In genomic region chr5:76735762-76736545, GRCh38 we compare ENCODE assay signal across 22 cellular contexts. TPM values are rescaled to one million over a fixed set of nuclear protein-coding genes. Genes with fewer than 3 reads are reported as not detected.
A peak's percentile ranks its signal among the peaks of the same experiment; 100 is the strongest.
DNase-seq lines count a peak whose midpoint lies in the region; ATAC-seq and TF ChIP-seq lines count a peak whose summit lies in the region.
"Had no signal": no experiment of that assay in that cellular context is flagged by ENCODE, and none has a peak within 500 bp of the region (broad histone marks: within the 10 kb centered on the region; RNA-seq: fewer than 3 reads in every experiment).

No MANE protein-coding gene starts in this region.

- H3K9me2 ChIP-seq in SK-N-SH (no peaks in the 10 kb centered on the region), neural cell (ENCODE audit: insufficient read depth, low read length) (no peaks in the 10 kb centered on the region)

- H3K4me3 ChIP-seq in SK-N-SH (ENCODE audit: low read depth in 2 of 2, low read length in 1 of 2) (no peak overlapping the region), neural cell (ENCODE audit: low read length) (peak overlapping the region; percentile 23), esophagus squamous epithelium (no peak overlapping the region)
- H3K4me3 ChIP-seq: body of pancreas, HAP-1, lower lobe of right lung, right atrium auricular region, upper lobe of right lung had no signal

- H2AFZ ChIP-seq in SK-N-SH (ENCODE audit: low read depth) (no peak overlapping the region), neural cell (ENCODE audit: low read depth, low read length) (no peak overlapping the region)

- H3K4me1 ChIP-seq in SK-N-SH (ENCODE audit: control insufficient read depth in 1 of 2, insufficient read depth in 2 of 2, low read depth in 1 of 2, low read length in 1 of 2) (peaks cover 3 to 17% of the 10 kb centered on the region in 2 experiments), esophagus squamous epithelium (no peaks in the 10 kb centered on the region)
- H3K4me1 ChIP-seq: body of pancreas, HAP-1 had no signal

- 87% methylated on average over 4 of the region's 4 CpGs for WGBS in SK-N-SH (ENCODE audit: low lambda C conversion rate)
- WGBS in esophagus squamous epithelium, 2 donors, result 61 to 64% methylated on average over 4 of the region's 4 CpGs

- H3F3A ChIP-seq in SK-N-SH (replicated peaks; ENCODE audit: insufficient read depth) (peaks cover 27% of the 10 kb centered on the region), neural cell (ENCODE audit: insufficient read depth, low read length, poor library complexity, severe bottlenecking) (no peaks in the 10 kb centered on the region)

- ATAC-seq in SK-N-SH treated with all-trans-retinoic acid at 6 μM for 48 hours, result no peak
- ATAC-seq in central memory CD8-positive, alpha-beta T cell (replicated peaks; ENCODE audit: extremely low read depth, poor library complexity, severe bottlenecking), result no peak
- ATAC-seq: activated naive CD4-positive, alpha-beta T cell treated with anti-CD3 and anti-CD28 coated beads, Interleukin-2, amount 50 U/mL, for 72 hours; body of pancreas; lower lobe of right lung; stimulated activated naive CD8-positive, alpha-beta T cell treated with anti-CD3 and anti-CD28 coated beads, Interleukin-15, Interleukin-2, amounts not matched to agents 100 U/mL and 50 U/mL, for 24 hours; upper lobe of right lung had no signal

- CTCF ChIA-PET in SK-N-SH (lab: Yijun Ruan, JAX), result interaction anchor here (1.6 kb wide), 1 partner anchor 38 kb away, joined by 9 read pairs; no protein-coding TSS in a partner anchor

- H3K9me3 Mint-ChIP-seq in central memory CD8-positive, alpha-beta T cell, result no peaks in the 10 kb centered on the region
- H3K9me3 Mint-ChIP-seq: activated naive CD4-positive, alpha-beta T cell treated with anti-CD3 and anti-CD28 coated beads, Interleukin-2, amount 50 U/mL, for 72 hours; neural crest cell had no signal

- H4K20me1 ChIP-seq in SK-N-SH (ENCODE audit: insufficient read depth) (peaks cover 8% of the 10 kb centered on the region), neural cell (ENCODE audit: insufficient read depth) (no peaks in the 10 kb centered on the region)

- H3K4me3 Mint-ChIP-seq in central memory CD8-positive, alpha-beta T cell, result peak overlapping the region; percentile 32
- H3K4me3 Mint-ChIP-seq: activated T-cell treated with anti-CD3 and anti-CD28 coated beads, Interleukin-2, amount 50 U/mL, for 24 hours; neural crest cell had no signal

- TF ChIP-seq RAD21 in SK-N-SH (IDR thresholded peaks at IDR 0.05; ENCODE audit: low read length) (no peak), neural cell (conservative IDR thresholded peaks at IDR 0.05) (no peak)

- DNase-seq in SK-N-SH, result no peak
- peak; percentile 26 for DNase-seq in RPMI7951 (ENCODE audit: low read depth)
- DNase-seq in central memory CD8-positive, alpha-beta T cell (ENCODE audit: low spot score in 2 of 2), result no peak
- DNase-seq in esophagus squamous epithelium (lab: John Stamatoyannopoulos, UW), result no peak
- DNase-seq in nucleus accumbens (lab: John Stamatoyannopoulos, UW), result no peak
- DNase-seq in AG08396 (ENCODE audit: low spot score), result no peak
- DNase-seq: 8988T; activated CD4-positive, alpha-beta T cell treated with anti-CD3 and anti-CD28 coated beads for 48 hours; activated T-cell treated with anti-CD3 and anti-CD28 coated beads, Interleukin-2, amount 50 U/mL, for 24 hours; body of pancreas; DMS79 treated with DMSO at 0.1 percent for 48 hours; KG1; lower lobe of right lung; NCI-H146; stimulated activated naive CD8-positive, alpha-beta T cell treated with anti-CD3 and anti-CD28 coated beads, Interleukin-15, Interleukin-2, amounts not matched to agents 100 U/mL and 50 U/mL, for 24 hours; upper lobe of right lung had no signal

- H3K79me2 ChIP-seq in SK-N-SH (ENCODE audit: insufficient read depth), result peaks cover 44% of the 10 kb centered on the region
- no peaks in the 10 kb centered on the region for H3K79me2 ChIP-seq in neural cell (replicated peaks; ENCODE audit: insufficient read depth, low read length)

- peak overlapping the region in 1 of 2 experiments; percentile 83; a peak in 1 of 4 replicates for H3K27ac ChIP-seq in SK-N-SH (ENCODE audit: low read depth in 2 of 2, low read length in 1 of 2)
- peak overlapping the region; percentile 67 for H3K27ac ChIP-seq in neural cell (ENCODE audit: low read length)
- no peak overlapping the region for H3K27ac ChIP-seq in esophagus squamous epithelium
- H3K27ac ChIP-seq: body of pancreas, lower lobe of right lung, right atrium auricular region, upper lobe of right lung had no signal

- peaks cover 27% of the 10 kb centered on the region for H3K36me3 Mint-ChIP-seq in central memory CD8-positive, alpha-beta T cell (ENCODE audit: insufficient read depth)

- TF ChIP-seq CTCF in SK-N-SH (IDR thresholded peaks at IDR 0.05), result no peak
- peak; percentile 18 for TF ChIP-seq CTCF in neural cell (IDR thresholded peaks at IDR 0.05; ENCODE audit: poor library complexity, severe bottlenecking)
- TF ChIP-seq CTCF in esophagus squamous epithelium (IDR thresholded peaks at IDR 0.05), result no peak

- H3K36me3 ChIP-seq in SK-N-SH (replicated peaks in 1 of 2; ENCODE audit: control insufficient read depth in 1 of 2, insufficient read depth in 2 of 2, low read length in 1 of 2) (peaks cover 27 to 45% of the 10 kb centered on the region in 2 experiments), neural cell (ENCODE audit: insufficient read depth, low read length) (peaks cover 9% of the 10 kb centered on the region), esophagus squamous epithelium (peaks cover 0 to 14% (median 0%) of the 10 kb centered on the region in 3 donors)
- H3K36me3 ChIP-seq: right atrium auricular region, upper lobe of right lung had no signal

- peak overlapping the region; percentile 96 for H3K27ac Mint-ChIP-seq in central memory CD8-positive, alpha-beta T cell (ENCODE audit: low read depth)
- H3K27ac Mint-ChIP-seq: activated naive CD4-positive, alpha-beta T cell treated with anti-CD3 and anti-CD28 coated beads, Interleukin-2, amount 50 U/mL, for 72 hours; activated T-cell treated with anti-CD3 and anti-CD28 coated beads, Interleukin-2, amount 50 U/mL, for 24 hours had no signal

- H3K9ac ChIP-seq in SK-N-SH (no peak overlapping the region), neural cell (ENCODE audit: low read length) (peak overlapping the region; percentile 34)

- H3K27me3 ChIP-seq in SK-N-SH (ENCODE audit: insufficient read depth), result no peaks in the 10 kb centered on the region
- no peaks in the 10 kb centered on the region for H3K27me3 ChIP-seq in neural cell (ENCODE audit: insufficient read depth, low read depth, low read length)
- H3K27me3 ChIP-seq in esophagus squamous epithelium, result no peaks in the 10 kb centered on the region
- H3K27me3 ChIP-seq: body of pancreas, right atrium auricular region, upper lobe of right lung had no signal

- intact Hi-C loops in esophagus squamous epithelium (cut with DNase I), result no loop called here

- no peaks in the 10 kb centered on the region for H3K27me3 Mint-ChIP-seq in central memory CD8-positive, alpha-beta T cell

- POLR2A ChIA-PET in SK-N-SH (lab: Yijun Ruan, JAX), result no interaction called here

- no peak for TF ChIP-seq POLR2A in esophagus squamous epithelium (IDR thresholded peaks at IDR 0.05)

- peaks cover 49% of the 10 kb centered on the region for H3K4me1 Mint-ChIP-seq in central memory CD8-positive, alpha-beta T cell

- H3K9me3 ChIP-seq in SK-N-SH (no peaks in the 10 kb centered on the region), neural cell (ENCODE audit: low read length) (no peaks in the 10 kb centered on the region), esophagus squamous epithelium (no peaks in the 10 kb centered on the region)
- H3K9me3 ChIP-seq: body of pancreas, HAP-1, lower lobe of right lung, upper lobe of right lung had no signal

- TF ChIP-seq EP300 in SK-N-SH (IDR thresholded peaks at IDR 0.05; ENCODE audit: borderline replicate concordance in 1 of 2, low read depth in 1 of 2, low read length in 1 of 2) (no peak), neural cell (conservative IDR thresholded peaks at IDR 0.05; ENCODE audit: poor library complexity, severe bottlenecking) (no peak)

- H3K4me2 ChIP-seq in SK-N-SH (no peak overlapping the region), neural cell (ENCODE audit: low read length) (no peak overlapping the region)

TF ChIP-seq in SK-N-SH treated with all-trans-retinoic acid at 6 μM for 48 hours, 23 proteins besides CTCF, POLR2A, EP300 and RAD21 (continues in another document):
- TF ChIP-seq PPARA (CRISPR knock-in tag; IDR thresholded peaks at IDR 0.05; ENCODE audit: borderline replicate concordance) (no peak), RARB (CRISPR knock-in tag; IDR thresholded peaks at IDR 0.05) (no peak), ZFP30 (CRISPR knock-in tag; IDR thresholded peaks at IDR 0.05) (no peak), SNAI2 (CRISPR knock-in tag; IDR thresholded peaks at IDR 0.05) (no peak), CSDC2 (CRISPR knock-in tag; IDR thresholded peaks at IDR 0.05) (no peak), OSR1 (CRISPR knock-in tag; IDR thresholded peaks at IDR 0.05) (no peak)

TF ChIP-seq in SK-N-SH, 30 proteins besides CTCF, POLR2A, EP300 and RAD21 (continues in another document):
- TF ChIP-seq GABPA (IDR thresholded peaks at IDR 0.05; ENCODE audit: low read depth), result no peak
- no peak for TF ChIP-seq FOXM1 (IDR thresholded peaks at IDR 0.05; ENCODE audit: low read depth)
- TF ChIP-seq MEF2A (IDR thresholded peaks at IDR 0.05; ENCODE audit: borderline replicate concordance, low read depth), result no peak
- TF ChIP-seq NFIC (IDR thresholded peaks at IDR 0.05; ENCODE audit: borderline replicate concordance), result no peak
- no peak for TF ChIP-seq RFX5 (IDR thresholded peaks at IDR 0.05; ENCODE audit: low read length)
- TF ChIP-seq EZH2phosphoT487 (IDR thresholded peaks at IDR 0.05; ENCODE audit: borderline replicate concordance, low read depth), result no peak
- TF ChIP-seq MXI1 (IDR thresholded peaks at IDR 0.05; ENCODE audit: low read depth, low read length), result no peak

TF ChIP-seq in neural cell, 6 proteins besides CTCF, POLR2A, EP300 and RAD21 (continues in another document):
- no peak for TF ChIP-seq EZH2 (IDR thresholded peaks at IDR 0.05; ENCODE audit: borderline replicate concordance, insufficient read depth, low read length, poor library complexity, severe bottlenecking)

RNA-seq across cellular contexts. Expression of gene F2R, which starts 20.0 kb away (rescaled TPM):
- polyA plus RNA-seq in SK-N-SH (2012; rRNA removed), result 212 and 301 TPM in 2 replicates
- polyA plus RNA-seq in SK-N-SH (2012; cell fraction: cytosol; rRNA removed), result 237 and 260 TPM in 2 replicates
- 68.3 and 126 TPM in 2 replicates for polyA plus RNA-seq in SK-N-SH (2012; cell fraction: nucleus; rRNA removed)
- total RNA-seq in RPMI7951 (2014; rRNA removed; shearing (Covaris generic)), result 130 and 137 TPM in 2 replicates
- polyA plus RNA-seq in neural cell, result 35.5 and 35.9 TPM in 2 replicates
- 55.8 and 62.9 TPM in 2 replicates for polyA minus RNA-seq in neural cell
- total RNA-seq in esophagus squamous epithelium, result 10 to 100 TPM in 1 of 4 donors, 1 to 10 TPM in 2, under 1 TPM in 1; 0.38 to 13.0 (median 4.9) TPM
